1 cellular context compared by ENCODE assay signal in genomic region chr6:4800662-4801061, GRCh38.
TF ChIP-seq lines count a peak whose summit lies in the region.

No MANE protein-coding gene starts in this region.

TF ChIP-seq in HEK293, 187 proteins besides CTCF, POLR2A, EP300 and RAD21 (continued from another document):
- TF ChIP-seq INSM2 (tag by site-specific recombination; IDR thresholded peaks at IDR 0.05) = no peak
- TF ChIP-seq ZNF701 (tag by site-specific recombination; IDR thresholded peaks at IDR 0.05) = no peak
- TF ChIP-seq ZNF629 (tag by site-specific recombination; IDR thresholded peaks at IDR 0.05) = 0 out of 2 replicates have a peak, but pooled peaks have one; percentile 33
- no peak for TF ChIP-seq ZNF416 (tag by site-specific recombination; IDR thresholded peaks at IDR 0.05)
- peak; percentile 94 for TF ChIP-seq ATF2 (tag by site-specific recombination; IDR thresholded peaks at IDR 0.05; ENCODE audit: low read depth)
- 0 out of 2 replicates have a peak, but pooled peaks have one; percentile 18 for TF ChIP-seq ZNF366 (tag by site-specific recombination; conservative IDR thresholded peaks at IDR 0.05)
- no peak for TF ChIP-seq ZNF404 (tag by site-specific recombination; IDR thresholded peaks at IDR 0.05)
- TF ChIP-seq ZNF157 (tag by site-specific recombination; IDR thresholded peaks at IDR 0.05) = no peak
- TF ChIP-seq KLF7 (tag by site-specific recombination; IDR thresholded peaks at IDR 0.05; ENCODE audit: borderline replicate concordance) = no peak
- TF ChIP-seq ZNF221 (tag by site-specific recombination; IDR thresholded peaks at IDR 0.05; ENCODE audit: borderline replicate concordance) = no peak
